Comparison of ENCODE assay signal across 1 cellular context in genomic region chr6:134295953-134296553, GRCh38.
A peak's percentile ranks its signal among the peaks of the same experiment; 100 is the strongest.
TF ChIP-seq lines count a peak whose summit lies in the region.

No MANE protein-coding gene starts in this region.

TF ChIP-seq in K562, 482 proteins besides CTCF, POLR2A, EP300 and RAD21 (continued from another document):
- TF ChIP-seq ZNF436 (CRISPR knock-in tag; IDR thresholded peaks at IDR 0.05) (no peak), CEBPG (CRISPR knock-in tag; IDR thresholded peaks at IDR 0.05) (no peak), CEBPG (tag; conservative IDR thresholded peaks at IDR 0.05 in 1 of 2, IDR thresholded peaks at IDR 0.05 in 1 of 2) (peak; percentile 51 to 77), TBP (optimal IDR thresholded peaks at IDR 0.05; ENCODE audit: low read depth, low read length) (no peak), ZSCAN32 (CRISPR knock-in tag; IDR thresholded peaks at IDR 0.05) (peak; percentile 77), YBX1 (IDR thresholded peaks at IDR 0.05) (no peak), FOXA1 (IDR thresholded peaks at IDR 0.05; ENCODE audit: borderline replicate concordance) (no peak)
